Comparison of ENCODE assay signal across 10 cellular contexts in genomic region chr1:54275349-54275748, GRCh38.
DNase-seq lines count a peak whose midpoint lies in the region; ATAC-seq and TF ChIP-seq lines count a peak whose summit lies in the region.
"Had no signal": no experiment of that assay in that cellular context is flagged by ENCODE, and none has a peak within 500 bp of the region (broad histone marks: within the 10 kb centered on the region; RNA-seq: fewer than 3 reads in every experiment).

No MANE protein-coding gene starts in this region.

- ATAC-seq in foreskin keratinocyte, result no peak
- ATAC-seq in HG03159 (IDR thresholded peaks at IDR 0.05; ENCODE audit: unreplicated experiment), result no peak

- no peak overlapping the region for H3K4me2 ChIP-seq in mesenchymal stem cell (ENCODE audit: low read length, poor library complexity, severe bottlenecking)

- peak overlapping the region; percentile 85 for H3K9ac ChIP-seq in mesenchymal stem cell (ENCODE audit: low read length)

- H3K27me3 Mint-ChIP-seq in activated CD4-positive, alpha-beta T cell treated with anti-CD3 and anti-CD28 coated beads, Interleukin-2, amount 10 ng/mL, durations not matched to agents 7 days and 5 days, result no peaks in the 10 kb centered on the region
- H3K27me3 Mint-ChIP-seq: B cell had no signal

- intact Hi-C loops in dorsolateral prefrontal cortex (cut with DNase I), result loop anchor here (5.0 to 10.0 kb wide), 2 partner anchors 37 to 89 kb away; no protein-coding TSS in a partner anchor
- intact Hi-C loops in transverse colon (cut with DNase I; ENCODE audit: low total_unique reads), result loop anchor here (10.0 kb wide), 1 partner anchor 59 kb away; no protein-coding TSS in a partner anchor

- peak overlapping the region in 1 of 2 experiments; percentile 38 for H2BK12ac ChIP-seq in mesenchymal stem cell (ENCODE audit: low read length in 2 of 2)

- H2BK120ac ChIP-seq in mesenchymal stem cell (ENCODE audit: low read depth, low read length), result no peak overlapping the region

- H3K4me1 Mint-ChIP-seq in activated CD4-positive, alpha-beta T cell treated with anti-CD3 and anti-CD28 coated beads, Interleukin-2, amount 10 ng/mL, durations not matched to agents 7 days and 5 days, result peaks cover 57% of the 10 kb centered on the region
- H3K4me1 Mint-ChIP-seq: B cell had no signal

- in situ Hi-C loops in transverse colon (cut with MboI; ENCODE audit: low pct_ligation_motif_present in 1 of 4, low pct_unique_long_range_greater_than_20kb in 1 of 4, low sequenced_read_pairs in 3 of 4), result no loop called here

- H2BK15ac ChIP-seq in mesenchymal stem cell (ENCODE audit: low read depth, poor library complexity, severe bottlenecking), result no peak overlapping the region

- H3K23ac ChIP-seq in mesenchymal stem cell (ENCODE audit: low read length in 2 of 2), result no peak overlapping the region

- peaks cover 24% of the 10 kb centered on the region for H3K36me3 Mint-ChIP-seq in activated CD4-positive, alpha-beta T cell treated with anti-CD3 and anti-CD28 coated beads, Interleukin-2, amount 10 ng/mL, durations not matched to agents 7 days and 5 days (ENCODE audit: low read depth)

- H2AK5ac ChIP-seq in mesenchymal stem cell (ENCODE audit: low read length, severe bottlenecking), result peak overlapping the region; percentile 46

- TF ChIP-seq POLR2A in transverse colon (IDR thresholded peaks at IDR 0.05), result no peak

- no peak for DNase-seq in activated CD4-positive, alpha-beta T cell treated with anti-CD3 and anti-CD28 coated beads, Interleukin-2, amount 10 ng/mL, durations not matched to agents 7 days and 5 days
- DNase-seq in activated CD4-positive, alpha-beta T cell treated with anti-CD3 and anti-CD28 coated beads for 48 hours, result no peak
- peak in 1 of 10 donors; percentile 73 for DNase-seq in dorsolateral prefrontal cortex
- no peak for DNase-seq in mesenchymal stem cell
- DNase-seq in transverse colon, result peak; percentile 36
- no peak for DNase-seq in foreskin keratinocyte
- DNase-seq in NCI-H1048 (lab: John Stamatoyannopoulos, UW), result no peak
- DNase-seq: NCI-H2081 treated with DMSO at 0.1 percent for 48 hours had no signal

- peak overlapping the region in 1 of 2 experiments; percentile 44 for H3K18ac ChIP-seq in mesenchymal stem cell (ENCODE audit: low read depth in 1 of 2, low read length in 2 of 2)

- H3K9me3 ChIP-seq in mesenchymal stem cell (ENCODE audit: control insufficient read depth, low read length) (no peaks in the 10 kb centered on the region), transverse colon (no peaks in the 10 kb centered on the region)

- H3K27ac Mint-ChIP-seq in activated CD4-positive, alpha-beta T cell treated with anti-CD3 and anti-CD28 coated beads, Interleukin-2, amount 10 ng/mL, durations not matched to agents 7 days and 5 days, result peak overlapping the region; percentile 98
- H3K27ac Mint-ChIP-seq: B cell had no signal

- peaks cover 59% of the 10 kb centered on the region for H3K4me1 ChIP-seq in mesenchymal stem cell (ENCODE audit: control insufficient read depth, insufficient read depth, low read depth, low read length)
- H3K4me1 ChIP-seq in transverse colon, result peaks cover 55 to 82% (median 69%) of the 10 kb centered on the region in 4 donors
- peaks cover 6% of the 10 kb centered on the region for H3K4me1 ChIP-seq in foreskin keratinocyte

- no peak overlapping the region for H4K91ac ChIP-seq in mesenchymal stem cell (ENCODE audit: low read length)

- H3K4me3 ChIP-seq in dorsolateral prefrontal cortex (no peak overlapping the region), mesenchymal stem cell (ENCODE audit: insufficient read depth in 1 of 2, low read depth in 1 of 2, low read length in 2 of 2) (peak overlapping the region in 1 of 2 experiments; percentile 8), transverse colon (no peak overlapping the region)

- CTCF ChIA-PET in activated CD4-positive, alpha-beta T cell treated with anti-CD3 and anti-CD28 coated beads, Interleukin-2, amount 10 ng/mL, durations not matched to agents 7 days and 5 days (lab: Charles Lee), result interaction anchor here (1.0 to 2.0 kb wide), 4 partner anchors 8 to 115 kb away, joined by 3 to 6 read pairs (median 3); no protein-coding TSS in a partner anchor

- POLR2A ChIA-PET in activated CD4-positive, alpha-beta T cell treated with anti-CD3 and anti-CD28 coated beads, Interleukin-2, amount 10 ng/mL, durations not matched to agents 7 days and 5 days (lab: Charles Lee), result interaction anchor here (1.1 kb wide), 1 partner anchor 10 kb away, joined by 6 read pairs; no protein-coding TSS in a partner anchor

- H3K27me3 ChIP-seq in dorsolateral prefrontal cortex (no peaks in the 10 kb centered on the region), mesenchymal stem cell (ENCODE audit: control insufficient read depth in 1 of 2, insufficient read depth in 1 of 2, low read length in 2 of 2) (no peaks in the 10 kb centered on the region), transverse colon (no peaks in the 10 kb centered on the region), foreskin keratinocyte (no peaks in the 10 kb centered on the region)

- H3K14ac ChIP-seq in mesenchymal stem cell (ENCODE audit: low read length in 2 of 2), result no peak overlapping the region

- no peak overlapping the region for H3K4me3 Mint-ChIP-seq in activated CD4-positive, alpha-beta T cell treated with anti-CD3 and anti-CD28 coated beads, Interleukin-2, amount 10 ng/mL, durations not matched to agents 7 days and 5 days
- H3K4me3 Mint-ChIP-seq: B cell had no signal

- no peak overlapping the region for H2BK5ac ChIP-seq in mesenchymal stem cell (ENCODE audit: low read depth, low read length, poor library complexity, severe bottlenecking)

- H3K27ac ChIP-seq in dorsolateral prefrontal cortex, result peak overlapping the region in 58 of 59 donors; percentile 4 to 92 (median 82)
- H3K27ac ChIP-seq in mesenchymal stem cell (ENCODE audit: low read length, poor library complexity, severe bottlenecking), result no peak overlapping the region
- H3K27ac ChIP-seq in transverse colon, result peak overlapping the region; percentile 88 to 94 (median 89)
- H3K27ac ChIP-seq in foreskin keratinocyte, result no peak overlapping the region

- H2AFZ ChIP-seq in mesenchymal stem cell (ENCODE audit: low read depth, low read length), result no peak overlapping the region

- no peaks in the 10 kb centered on the region for H3K9me3 Mint-ChIP-seq in activated CD4-positive, alpha-beta T cell treated with anti-CD3 and anti-CD28 coated beads, Interleukin-2, amount 10 ng/mL, durations not matched to agents 7 days and 5 days

- H3K79me1 ChIP-seq in mesenchymal stem cell (replicated peaks; ENCODE audit: low read length, poor library complexity, severe bottlenecking), result peaks cover 27% of the 10 kb centered on the region

- TF ChIP-seq CTCF in dorsolateral prefrontal cortex (IDR thresholded peaks at IDR 0.05 in 54 of 56, conservative IDR thresholded peaks at IDR 0.05 in 2 of 56; ENCODE audit: low read depth in 1 of 56, partially characterized antibody in 56 of 56) (peak in 16 of 56 donors; percentile 6 to 37 (median 24)), transverse colon (IDR thresholded peaks at IDR 0.05) (no peak), foreskin keratinocyte (conservative IDR thresholded peaks at IDR 0.05) (no peak)

- peak; percentile 49 for TF ChIP-seq EP300 in transverse colon (IDR thresholded peaks at IDR 0.05; ENCODE audit: low read depth)

- H3K4ac ChIP-seq in mesenchymal stem cell (ENCODE audit: low read depth in 1 of 2, low read length in 2 of 2), result no peak overlapping the region

- H4K8ac ChIP-seq in mesenchymal stem cell (ENCODE audit: low read length), result no peak overlapping the region

- WGBS in mesenchymal stem cell, result 66% methylated on average over 3 of the region's 3 CpGs
- 67% methylated on average over 3 of the region's 3 CpGs; no CpG with 5 or more reads in 1 of the 2 donors for WGBS in transverse colon (ENCODE audit: low coverage in 1 of 2), 2 donors

- H3K36me3 ChIP-seq in mesenchymal stem cell (ENCODE audit: control insufficient read depth in 1 of 2, insufficient read depth in 2 of 2, low read depth in 1 of 2, low read length in 2 of 2), result peaks cover 23 to 25% of the 10 kb centered on the region in 2 experiments
- H3K36me3 ChIP-seq in transverse colon, result no peaks in the 10 kb centered on the region

Comparison
In these comparisons a context has a peak if more than half of its experiments do, and no peak if none do; other contexts are left out.
1. H3K27ac ChIP-seq: peak in dorsolateral prefrontal cortex (58 of 59) and transverse colon (4 of 4); none in mesenchymal stem cell (single experiment) and foreskin keratinocyte (single experiment).